Comparison of ENCODE assay signal across 2 cellular contexts in genomic region chr16:2898831-2899563, GRCh38.
A peak's percentile ranks its signal among the peaks of the same experiment; 100 is the strongest.
TF ChIP-seq lines count a peak whose summit lies in the region.

No MANE protein-coding gene starts in this region.

TF ChIP-seq in K562, 482 proteins besides CTCF, POLR2A, EP300 and RAD21:
- TF ChIP-seq ZNF263 (CRISPR knock-in tag; IDR thresholded peaks at IDR 0.05; ENCODE audit: borderline replicate concordance) (no peak), ZNF239 (CRISPR knock-in tag; IDR thresholded peaks at IDR 0.05) (no peak), RFX1 (IDR thresholded peaks at IDR 0.05) (peak; percentile 64; the same call in 1 of the 2 replicates), BACH1 (tag; IDR thresholded peaks at IDR 0.05) (no peak), ZFP36 (IDR thresholded peaks at IDR 0.05; ENCODE audit: low read depth, low read length, partially characterized antibody) (peak; percentile 55)
TF ChIP-seq in K562: peak in this region for 2.

TF ChIP-seq in HepG2, 621 proteins besides CTCF, POLR2A, EP300 and RAD21 (continues in another document):
- TF ChIP-seq PTBP1 (IDR thresholded peaks at IDR 0.05; ENCODE audit: low read depth, low read length, poor library complexity, severe bottlenecking) (no peak), ZFP36L1 (CRISPR knock-in tag; IDR thresholded peaks at IDR 0.05) (no peak), BCL6 (CRISPR knock-in tag; IDR thresholded peaks at IDR 0.05) (peak; percentile 54), EHMT2 (IDR thresholded peaks at IDR 0.05; ENCODE audit: borderline replicate concordance, low read depth, low read length) (no peak), ZNF546 (CRISPR knock-in tag; conservative IDR thresholded peaks at IDR 0.05) (no peak), PHF21A (CRISPR knock-in tag; IDR thresholded peaks at IDR 0.05) (peak; percentile 31; the same call in 1 of the 2 replicates), POLR2G (IDR thresholded peaks at IDR 0.05; ENCODE audit: low read depth, low read length) (0 out of 2 replicates have a peak, but pooled peaks have one; percentile 25), HDAC2 (CRISPR knock-in tag; IDR thresholded peaks at IDR 0.05) (peak; percentile 66; the same call in 1 of the 2 replicates), ZMYM3 (CRISPR knock-in tag; IDR thresholded peaks at IDR 0.05) (peak; percentile 28; the same call in 1 of the 2 replicates), KDM6A (CRISPR knock-in tag; IDR thresholded peaks at IDR 0.05; ENCODE audit: low read depth) (peak; percentile 92), TAF1 (CRISPR knock-in tag; IDR thresholded peaks at IDR 0.05) (no peak), RXRA (CRISPR knock-in tag; IDR thresholded peaks at IDR 0.05) (peak; percentile 35; the same call in 1 of the 2 replicates), DNMT1 (CRISPR knock-in tag; IDR thresholded peaks at IDR 0.05) (0 out of 2 replicates have a peak, but pooled peaks have one; percentile 37), NR2F1 (CRISPR knock-in tag; IDR thresholded peaks at IDR 0.05) (no peak), PREB (CRISPR knock-in tag; IDR thresholded peaks at IDR 0.05) (no peak), ZNF644 (CRISPR knock-in tag; IDR thresholded peaks at IDR 0.05; ENCODE audit: low read depth) (no peak), GMEB1 (CRISPR knock-in tag; IDR thresholded peaks at IDR 0.05; ENCODE audit: borderline replicate concordance) (no peak), PPARG (CRISPR knock-in tag; conservative IDR thresholded peaks at IDR 0.05) (no peak), JUNB (CRISPR knock-in tag; IDR thresholded peaks at IDR 0.05; ENCODE audit: borderline replicate concordance) (no peak), KDM5B (CRISPR knock-in tag; IDR thresholded peaks at IDR 0.05; ENCODE audit: borderline replicate concordance) (no peak), ZNF674 (CRISPR knock-in tag; IDR thresholded peaks at IDR 0.05; ENCODE audit: low read depth) (no peak), MAZ (IDR thresholded peaks at IDR 0.05; ENCODE audit: borderline replicate concordance, low read depth, low read length) (no peak; the same call in 1 of the 2 replicates), MAZ (CRISPR knock-in tag; IDR thresholded peaks at IDR 0.05; ENCODE audit: low read depth) (0 out of 2 replicates have a peak, but pooled peaks have one; percentile 17), SP2 (CRISPR knock-in tag; IDR thresholded peaks at IDR 0.05) (no peak), PATZ1 (CRISPR knock-in tag; IDR thresholded peaks at IDR 0.05) (peak; percentile 37; the same call in 1 of the 2 replicates), SNAPC4 (CRISPR knock-in tag; IDR thresholded peaks at IDR 0.05) (no peak), ZNF737 (CRISPR knock-in tag; IDR thresholded peaks at IDR 0.05; ENCODE audit: borderline replicate concordance) (no peak), SIX4 (CRISPR knock-in tag; IDR thresholded peaks at IDR 0.05) (no peak), NPAS2 (CRISPR knock-in tag; IDR thresholded peaks at IDR 0.05; ENCODE audit: borderline replicate concordance) (no peak), AHR (CRISPR knock-in tag; IDR thresholded peaks at IDR 0.05) (no peak), GATAD1 (CRISPR knock-in tag; IDR thresholded peaks at IDR 0.05) (0 out of 2 replicates have a peak, but pooled peaks have one; percentile 19), IRF2 (CRISPR knock-in tag; IDR thresholded peaks at IDR 0.05) (peak; percentile 40; the same call in 1 of the 2 replicates), FOXP4 (CRISPR knock-in tag; IDR thresholded peaks at IDR 0.05) (no peak), MAFF (IDR thresholded peaks at IDR 0.05; ENCODE audit: low read depth, low read length) (no peak), ZNF75D (CRISPR knock-in tag; IDR thresholded peaks at IDR 0.05; ENCODE audit: borderline replicate concordance) (no peak), DMAP1 (CRISPR knock-in tag; IDR thresholded peaks at IDR 0.05) (no peak), CENPT (CRISPR knock-in tag; IDR thresholded peaks at IDR 0.05; ENCODE audit: low read depth) (no peak), ZBTB38 (CRISPR knock-in tag; IDR thresholded peaks at IDR 0.05) (peak; percentile 28; the same call in 1 of the 2 replicates), ZNF609 (CRISPR knock-in tag; IDR thresholded peaks at IDR 0.05; ENCODE audit: borderline replicate concordance) (no peak), ZNF704 (CRISPR knock-in tag; IDR thresholded peaks at IDR 0.05; ENCODE audit: borderline replicate concordance) (no peak), ZNF136 (CRISPR knock-in tag; IDR thresholded peaks at IDR 0.05; ENCODE audit: low read depth) (no peak), ZNF160 (CRISPR knock-in tag; IDR thresholded peaks at IDR 0.05) (no peak), ZNF552 (CRISPR knock-in tag; IDR thresholded peaks at IDR 0.05; ENCODE audit: borderline replicate concordance) (no peak)
